Comparison of ENCODE assay signal across 8 cellular contexts in genomic region chr3:139219463-139219862, GRCh38.
"Had no signal": no experiment of that assay in that cellular context is flagged by ENCODE, and none has a peak within 500 bp of the region (broad histone marks: within the 10 kb centered on the region; RNA-seq: fewer than 3 reads in every experiment).

No MANE protein-coding gene starts in this region.

- H3K27ac Mint-ChIP-seq: GM23338, H9, HFFc6 had no signal

- H3K27ac ChIP-seq: GM23248 had no signal

- H3K4me1 Mint-ChIP-seq: GM23338, H9 had no signal

- H3K4me3 Mint-ChIP-seq: GM23338, H9, HFFc6 had no signal

- H3K9me3 ChIP-seq: HAP-1 had no signal

- H3K9me3 Mint-ChIP-seq: GM23338, H9, HFFc6 had no signal

- H3K4me1 ChIP-seq: HAP-1 had no signal

- DNase-seq: GM23248, GOT3, H7, H9, HCEC 1CT, HFFc6 had no signal

- H3K4me3 ChIP-seq: GM23248, GM23338, HAP-1 had no signal

- H3K36me3 ChIP-seq: HAP-1 had no signal
